29 cellular contexts compared by ENCODE assay signal in genomic region chr6:165653196-165653595, GRCh38. TPM values are rescaled to one million over a fixed set of nuclear protein-coding genes. Genes with fewer than 3 reads are reported as not detected.
DNase-seq lines count a peak whose midpoint lies in the region; ATAC-seq and TF ChIP-seq lines count a peak whose summit lies in the region.
"Had no signal": no experiment of that assay in that cellular context is flagged by ENCODE, and none has a peak within 500 bp of the region (broad histone marks: within the 10 kb centered on the region; RNA-seq: fewer than 3 reads in every experiment).

No MANE protein-coding gene starts in this region.

- CTCF ChIA-PET in activated CD8-positive, alpha-beta T cell treated with anti-CD3 and anti-CD28 coated beads for 36 hours (lab: Charles Lee): no interaction called here

- H3K36me3 ChIP-seq in lung (ENCODE audit: control insufficient read depth in 2 of 2, insufficient read depth in 2 of 2, low read length in 2 of 2) (no peaks in the 10 kb centered on the region), WERI-Rb-1 (no peaks in the 10 kb centered on the region)
- H3K36me3 ChIP-seq: Peyer's patch, SJSA1, thyroid gland had no signal

- H3K4me3 ChIP-seq in lung (no peak overlapping the region), WERI-Rb-1 (ENCODE audit: low read depth, low read length) (no peak overlapping the region)
- H3K4me3 ChIP-seq: body of pancreas, Peyer's patch, psoas muscle, SJSA1, thyroid gland had no signal

- POLR2A ChIA-PET in activated CD8-positive, alpha-beta T cell treated with anti-CD3 and anti-CD28 coated beads for 36 hours (lab: Charles Lee): no interaction called here

- H3K4me1 Mint-ChIP-seq in stimulated activated naive CD8-positive, alpha-beta T cell treated with anti-CD3 and anti-CD28 coated beads, Interleukin-15, amount 100 ng/mL, for 72 hours: no peaks in the 10 kb centered on the region
- no peaks in the 10 kb centered on the region for H3K4me1 Mint-ChIP-seq in activated CD8-positive, alpha-beta T cell treated with anti-CD3 and anti-CD28 coated beads for 36 hours (ENCODE audit: low read depth)
- H3K4me1 Mint-ChIP-seq: activated naive CD8-positive, alpha-beta T cell treated with anti-CD3 and anti-CD28 coated beads, Interleukin-2, amount 10 ng/mL, durations not matched to agents 7 days and 5 days; naive B cell had no signal

- peaks cover 2 to 12% of the 10 kb centered on the region in 2 donors for H3K4me1 ChIP-seq in lung (ENCODE audit: control insufficient read depth in 2 of 2, insufficient read depth in 2 of 2, low read length in 2 of 2)
- H3K4me1 ChIP-seq: body of pancreas, Peyer's patch, psoas muscle had no signal

- no peak overlapping the region for H3K4me3 Mint-ChIP-seq in stimulated activated naive CD8-positive, alpha-beta T cell treated with anti-CD3 and anti-CD28 coated beads, Interleukin-15, amount 100 ng/mL, for 72 hours
- H3K4me3 Mint-ChIP-seq in activated CD8-positive, alpha-beta T cell treated with anti-CD3 and anti-CD28 coated beads for 36 hours: no peak overlapping the region
- H3K4me3 Mint-ChIP-seq: activated CD8-positive, alpha-beta T cell treated with anti-CD3 and anti-CD28 coated beads, Interleukin-2, amount 10 ng/mL, durations not matched to agents 7 days and 5 days; activated naive CD8-positive, alpha-beta T cell treated with anti-CD3 and anti-CD28 coated beads, Interleukin-2, amount 10 ng/mL, durations not matched to agents 7 days and 5 days; CD4-positive, alpha-beta T cell; naive B cell; stimulated activated naive CD8-positive, alpha-beta T cell treated with anti-CD3 and anti-CD28 coated beads, Interleukin-15, Interleukin-2, amounts not matched to agents 100 ng/mL and 50 ng/mL, for 24 hours; T-helper 1 cell treated with Interleukin-12 subunit alpha and Interleukin-12 subunit beta and Interleukin-4 antibody, amounts not matched to agents 30 μg/mL and 1 μg/mL, for 36 hours had no signal

- no peaks in the 10 kb centered on the region for H3K27me3 ChIP-seq in lung (ENCODE audit: control insufficient read depth, insufficient read depth)
- H3K27me3 ChIP-seq in WERI-Rb-1 (ENCODE audit: insufficient read depth, low read depth, severe bottlenecking): peaks cover 93% of the 10 kb centered on the region
- H3K27me3 ChIP-seq: body of pancreas, Peyer's patch, thyroid gland had no signal

- no peaks in the 10 kb centered on the region for H3K9me3 Mint-ChIP-seq in stimulated activated naive CD8-positive, alpha-beta T cell treated with anti-CD3 and anti-CD28 coated beads, Interleukin-15, amount 100 ng/mL, for 72 hours
- no peaks in the 10 kb centered on the region for H3K9me3 Mint-ChIP-seq in activated CD8-positive, alpha-beta T cell treated with anti-CD3 and anti-CD28 coated beads for 36 hours
- H3K9me3 Mint-ChIP-seq: activated naive CD8-positive, alpha-beta T cell treated with anti-CD3 and anti-CD28 coated beads, Interleukin-2, amount 10 ng/mL, durations not matched to agents 7 days and 5 days; CD4-positive, alpha-beta T cell; stimulated activated naive CD8-positive, alpha-beta T cell treated with anti-CD3 and anti-CD28 coated beads, Interleukin-15, Interleukin-2, amounts not matched to agents 100 ng/mL and 50 ng/mL, for 24 hours; T-helper 1 cell treated with Interleukin-12 subunit alpha and Interleukin-12 subunit beta and Interleukin-4 antibody, amounts not matched to agents 30 μg/mL and 1 μg/mL, for 36 hours had no signal

- no peaks in the 10 kb centered on the region for H3K27me3 Mint-ChIP-seq in stimulated activated naive CD8-positive, alpha-beta T cell treated with anti-CD3 and anti-CD28 coated beads, Interleukin-15, amount 100 ng/mL, for 72 hours
- peaks cover 8% of the 10 kb centered on the region for H3K27me3 Mint-ChIP-seq in activated CD8-positive, alpha-beta T cell treated with anti-CD3 and anti-CD28 coated beads for 36 hours

- WGBS in lung, 2 donors: 82 to 95% methylated on average over 9 of the region's 9 CpGs

- ATAC-seq in stimulated activated naive CD8-positive, alpha-beta T cell treated with anti-CD3 and anti-CD28 coated beads, Interleukin-15, amount 100 ng/mL, for 72 hours: peak; percentile 22
- no peak for ATAC-seq in stimulated activated naive CD8-positive, alpha-beta T cell treated with anti-CD3 and anti-CD28 coated beads, Interleukin-15, Interleukin-2, amounts not matched to agents 100 U/mL and 50 U/mL, for 24 hours
- ATAC-seq in lung (ENCODE audit: insufficient read depth, low FRiP score) (peak; percentile 2), Right ventricle myocardium inferior (no peak)
- ATAC-seq in activated CD8-positive, alpha-beta T cell treated with anti-CD3 and anti-CD28 coated beads for 36 hours: no peak
- ATAC-seq: activated CD8-positive, alpha-beta T cell treated with anti-CD3 and anti-CD28 coated beads, Interleukin-2, amount 10 ng/mL, durations not matched to agents 7 days and 5 days; body of pancreas; psoas muscle had no signal

- H3K9me3 ChIP-seq in lung (ENCODE audit: control insufficient read depth in 2 of 2, insufficient read depth in 1 of 2, low read length in 1 of 2) (no peaks in the 10 kb centered on the region), WERI-Rb-1 (ENCODE audit: severe bottlenecking) (no peaks in the 10 kb centered on the region)
- H3K9me3 ChIP-seq: body of pancreas, Peyer's patch, psoas muscle, SJSA1, thyroid gland had no signal

- H3K27ac ChIP-seq in lung (ENCODE audit: low read depth in 1 of 2, low read length in 1 of 2): no peak overlapping the region
- no peak overlapping the region for H3K27ac ChIP-seq in WERI-Rb-1
- H3K27ac ChIP-seq: body of pancreas, Peyer's patch, psoas muscle, SJSA1, thyroid gland had no signal

- no peaks in the 10 kb centered on the region for H3K36me3 Mint-ChIP-seq in activated CD8-positive, alpha-beta T cell treated with anti-CD3 and anti-CD28 coated beads for 36 hours (ENCODE audit: low read depth)
- H3K36me3 Mint-ChIP-seq: activated naive CD8-positive, alpha-beta T cell treated with anti-CD3 and anti-CD28 coated beads, Interleukin-2, amount 10 ng/mL, durations not matched to agents 7 days and 5 days; naive B cell had no signal

- intact Hi-C loops in activated CD8-positive, alpha-beta T cell treated with anti-CD3 and anti-CD28 coated beads for 36 hours (cut with micrococcal nuclease): no loop called here
- intact Hi-C loops in Right ventricle myocardium inferior (cut with DNase I): no loop called here

- no peak overlapping the region for H3K27ac Mint-ChIP-seq in stimulated activated naive CD8-positive, alpha-beta T cell treated with anti-CD3 and anti-CD28 coated beads, Interleukin-15, amount 100 ng/mL, for 72 hours
- no peak overlapping the region for H3K27ac Mint-ChIP-seq in activated CD8-positive, alpha-beta T cell treated with anti-CD3 and anti-CD28 coated beads for 36 hours
- H3K27ac Mint-ChIP-seq: activated CD8-positive, alpha-beta T cell treated with anti-CD3 and anti-CD28 coated beads, Interleukin-2, amount 10 ng/mL, durations not matched to agents 7 days and 5 days; activated naive CD8-positive, alpha-beta T cell treated with anti-CD3 and anti-CD28 coated beads, Interleukin-2, amount 10 ng/mL, durations not matched to agents 7 days and 5 days; CD4-positive, alpha-beta T cell; naive B cell; stimulated activated naive CD8-positive, alpha-beta T cell treated with anti-CD3 and anti-CD28 coated beads, Interleukin-15, Interleukin-2, amounts not matched to agents 100 ng/mL and 50 ng/mL, for 24 hours; T-helper 1 cell treated with Interleukin-12 subunit alpha and Interleukin-12 subunit beta and Interleukin-4 antibody, amounts not matched to agents 30 μg/mL and 1 μg/mL, for 36 hours had no signal

- DNase-seq in stimulated activated naive CD8-positive, alpha-beta T cell treated with anti-CD3 and anti-CD28 coated beads, Interleukin-15, amount 100 ng/mL, for 72 hours: no peak
- DNase-seq in stimulated activated naive CD8-positive, alpha-beta T cell treated with anti-CD3 and anti-CD28 coated beads, Interleukin-15, Interleukin-2, amounts not matched to agents 100 U/mL and 50 U/mL, for 24 hours: no peak
- DNase-seq in cerebellum (ENCODE audit: low spot score): peak; percentile 56
- DNase-seq in lung (ENCODE audit: low spot score): no peak
- DNase-seq in activated CD8-positive, alpha-beta memory T cell treated with anti-CD3 and anti-CD28 coated beads for 24 hours: no peak
- no peak for DNase-seq in activated CD8-positive, alpha-beta T cell treated with anti-CD3 and anti-CD28 coated beads for 36 hours
- no peak for DNase-seq in WERI-Rb-1
- no peak for DNase-seq in Right ventricle myocardium inferior (ENCODE audit: missing footprints)
- DNase-seq: 8988T; activated CD8-positive, alpha-beta T cell treated with anti-CD3 and anti-CD28 coated beads, Interleukin-2, amount 10 ng/mL, durations not matched to agents 7 days and 5 days; activated effector memory CD4-positive, alpha-beta T cell treated with anti-CD3 and anti-CD28 coated beads, Interleukin-2, amount 50 U/mL, for 16 hours; activated naive CD8-positive, alpha-beta T cell treated with anti-CD3 and anti-CD28 coated beads, Interleukin-2, amount 10 ng/mL, durations not matched to agents 7 days and 5 days; activated T-cell treated with anti-CD3 and anti-CD28 coated beads for 4 hours; body of pancreas; CD4-positive, alpha-beta T cell; effector CD8-positive, alpha-beta T cell; foreskin melanocyte; KBM-7; naive B cell; NCI-H1417; NCI-H2029 treated with DMSO at 0.1 percent for 48 hours; NCI-H2227 treated with DMSO at 0.1 percent for 48 hours; NCI-H69; Peyer's patch; psoas muscle; thyroid gland had no signal

- TF ChIP-seq CTCF in lung (IDR thresholded peaks at IDR 0.05; ENCODE audit: control extremely low read depth, extremely low read depth): no peak
- TF ChIP-seq CTCF in activated CD8-positive, alpha-beta T cell treated with anti-CD3 and anti-CD28 coated beads for 36 hours (IDR thresholded peaks at IDR 0.05): no peak
- no peak for TF ChIP-seq CTCF in WERI-Rb-1 (IDR thresholded peaks at IDR 0.05; ENCODE audit: low read depth, low read length)

RNA-seq across cellular contexts. Expression of gene PDE10A, which starts 9.8 kb away (rescaled TPM):
- total RNA-seq in cerebellum (41.5 TPM), lung (1 to 10 TPM; 4.8 to 6.2 TPM), Right ventricle myocardium inferior (15.7 TPM)
- polyA plus RNA-seq in lung: 1 to 10 TPM; 1.0 to 1.2 TPM
- total RNA-seq in activated CD8-positive, alpha-beta T cell treated with anti-CD3 and anti-CD28 coated beads for 36 hours: not detected
- total RNA-seq: activated CD8-positive, alpha-beta T cell treated with anti-CD3 and anti-CD28 coated beads, Interleukin-2, amount 10 ng/mL, durations not matched to agents 7 days and 5 days; activated naive CD8-positive, alpha-beta T cell treated with anti-CD3 and anti-CD28 coated beads, Interleukin-2, amount 10 ng/mL, durations not matched to agents 7 days and 5 days; CD4-positive, alpha-beta T cell had no signal

Comparison
In these comparisons a context has a peak if more than half of its experiments do, and no peak if none do; other contexts are left out.
1. ATAC-seq: peak in stimulated activated naive CD8-positive, alpha-beta T cell treated with anti-CD3 and anti-CD28 coated beads, Interleukin-15, amount 100 ng/mL, for 72 hours (single experiment) and lung (single experiment); none in stimulated activated naive CD8-positive, alpha-beta T cell treated with anti-CD3 and anti-CD28 coated beads, Interleukin-15, Interleukin-2, amounts not matched to agents 100 U/mL and 50 U/mL, for 24 hours (single experiment), activated CD8-positive, alpha-beta T cell treated with anti-CD3 and anti-CD28 coated beads for 36 hours (single experiment) and Right ventricle myocardium inferior (single experiment).
2. RNA of gene PDE10A, which starts 9.8 kb away (total RNA-seq): 41.5 TPM in cerebellum (single experiment), 15.7 TPM in Right ventricle myocardium inferior (single experiment) and 4.8 to 6.2 TPM in lung; not detected in activated CD8-positive, alpha-beta T cell treated with anti-CD3 and anti-CD28 coated beads for 36 hours; every median in the first group is over 4 times any median in the second.